In genomic region chr13:30872195-30872594, GRCh38 we compare ENCODE assay signal across 14 cellular contexts. TPM values are rescaled to one million over a fixed set of nuclear protein-coding genes. Genes with fewer than 3 reads are reported as not detected.
DNase-seq lines count a peak whose midpoint lies in the region; ATAC-seq and TF ChIP-seq lines count a peak whose summit lies in the region.
"Had no signal": no experiment of that assay in that cellular context is flagged by ENCODE, and none has a peak within 500 bp of the region (broad histone marks: within the 10 kb centered on the region; RNA-seq: fewer than 3 reads in every experiment).

No MANE protein-coding gene starts in this region.

- H3K36me3 ChIP-seq in right atrium auricular region: no peaks in the 10 kb centered on the region
- no peaks in the 10 kb centered on the region for H3K36me3 ChIP-seq in ovary
- no peaks in the 10 kb centered on the region for H3K36me3 ChIP-seq in aorta (ENCODE audit: control insufficient read depth in 1 of 2, insufficient read depth in 2 of 2, low read length in 1 of 2)
- H3K36me3 ChIP-seq: adrenal gland had no signal

- H3K4me1 ChIP-seq in right atrium auricular region: peaks cover 0 to 37% of the 10 kb centered on the region in 2 donors
- peaks cover 15% of the 10 kb centered on the region for H3K4me1 ChIP-seq in ovary (ENCODE audit: insufficient read depth)
- peaks cover 2 to 5% of the 10 kb centered on the region in 2 donors for H3K4me1 ChIP-seq in aorta (ENCODE audit: control insufficient read depth in 1 of 2, insufficient read depth in 2 of 2, low read length in 2 of 2)

- DNase-seq in right atrium auricular region (ENCODE audit: low spot score) (no peak), left ventricle myocardium superior (no peak), endothelial cell (ENCODE audit: low spot score) (no peak), ovary (no peak), aorta (peak in 1 of 2 donors; percentile 76), ecto neural progenitor cell (ENCODE audit: low spot score) (no peak), T-helper 1 cell (no peak)
- no peak for DNase-seq in activated CD4-positive, CD25-positive, alpha-beta regulatory T cell treated with anti-CD3 and anti-CD28 coated beads, Interleukin-2, amount 50 U/mL, for 72 hours
- DNase-seq: activated T-cell treated with anti-CD3 and anti-CD28 coated beads, Interleukin-2, amount 50 U/mL, for 1 hour; adrenal gland; DMS153; effector CD8-positive, alpha-beta T cell; left cardiac atrium; NCI-H2171 had no signal

- TF ChIP-seq POLR2A in ovary (IDR thresholded peaks at IDR 0.05): no peak

- H3K27ac Mint-ChIP-seq in endothelial cell (ENCODE audit: unreplicated experiment): peak overlapping the region; percentile 61

- H3K36me3 Mint-ChIP-seq in endothelial cell (ENCODE audit: low read depth, unreplicated experiment): no peaks in the 10 kb centered on the region

- no peak for TF ChIP-seq EP300 in ovary (IDR thresholded peaks at IDR 0.05)

- H3K27me3 Mint-ChIP-seq in endothelial cell (ENCODE audit: unreplicated experiment): peaks cover 8% of the 10 kb centered on the region

- ATAC-seq in left ventricle myocardium superior: no peak
- ATAC-seq in aorta (ENCODE audit: low FRiP score): no peak
- ATAC-seq: left cardiac atrium had no signal

- H3K4me3 ChIP-seq in right atrium auricular region: no peak overlapping the region
- H3K4me3 ChIP-seq in ovary: no peak overlapping the region
- no peak overlapping the region for H3K4me3 ChIP-seq in aorta (ENCODE audit: low read length in 2 of 2)
- H3K4me3 ChIP-seq: adrenal gland had no signal

- no peaks in the 10 kb centered on the region for H3K9me3 Mint-ChIP-seq in endothelial cell (ENCODE audit: unreplicated experiment)

- H3K9me3 ChIP-seq in right atrium auricular region (no peaks in the 10 kb centered on the region), ovary (no peaks in the 10 kb centered on the region), aorta (ENCODE audit: control insufficient read depth, low read length) (no peaks in the 10 kb centered on the region)
- H3K9me3 ChIP-seq: adrenal gland had no signal

- peaks cover 22% of the 10 kb centered on the region for H3K4me1 Mint-ChIP-seq in endothelial cell (ENCODE audit: unreplicated experiment)

- H3K27ac ChIP-seq in right atrium auricular region: peak overlapping the region; percentile 31 to 48
- peak overlapping the region; percentile 36 to 59 for H3K27ac ChIP-seq in ovary
- peak overlapping the region; percentile 71 to 98 for H3K27ac ChIP-seq in aorta (ENCODE audit: low read depth in 1 of 2, low read length in 2 of 2)

- intact Hi-C loops in left ventricle myocardium superior (cut with micrococcal nuclease) (no loop called here), ovary (cut with DNase I) (no loop called here), aorta (cut with DNase I) (loop anchor here in 1 of 2 donors (5.0 kb wide), 1 partner anchor 35 kb away; the partner anchor contains the start of gene MEDAG)

- no peak overlapping the region for H3K4me3 Mint-ChIP-seq in endothelial cell (ENCODE audit: unreplicated experiment)

- TF ChIP-seq CTCF in right atrium auricular region (IDR thresholded peaks at IDR 0.05) (no peak), endothelial cell (IDR thresholded peaks at IDR 0.05; ENCODE audit: unreplicated experiment) (no peak), ovary (IDR thresholded peaks at IDR 0.05) (no peak)

- WGBS in ovary, 3 donors: 81 to 92% (median 92%) methylated on average over 8 of the region's 8 CpGs
- WGBS in aorta, 2 donors: 21 to 34% methylated on average over 8 of the region's 8 CpGs

- no peaks in the 10 kb centered on the region for H3K27me3 ChIP-seq in right atrium auricular region
- H3K27me3 ChIP-seq in ovary: no peaks in the 10 kb centered on the region
- no peaks in the 10 kb centered on the region for H3K27me3 ChIP-seq in aorta (ENCODE audit: control insufficient read depth in 1 of 2, insufficient read depth in 2 of 2, low read length in 1 of 2)
- H3K27me3 ChIP-seq: adrenal gland had no signal

RNA-seq across cellular contexts. Expression of gene MEDAG, which starts 33.9 kb away (rescaled TPM):
- 10 to 100 TPM; 37.4 to 42.4 TPM for total RNA-seq in right atrium auricular region
- 4.2 TPM for total RNA-seq in left ventricle myocardium superior
- total RNA-seq in endothelial cell (ENCODE audit: unreplicated experiment): 0.77 TPM
- 10 to 100 TPM in 5 of 7 donors, 1 to 10 TPM in 2; 3.5 to 44.0 (median 17.2) TPM for total RNA-seq in ovary
- 10 to 100 TPM in 1 of 2 donors, 1 to 10 TPM in 1; 6.1 to 37.6 TPM for polyA plus RNA-seq in ovary
- 100 to 1,000 TPM; 146 to 188 TPM for total RNA-seq in aorta
- polyA plus RNA-seq in aorta: 100 to 1,000 TPM in 1 of 2 donors, 10 to 100 TPM in 1; 60.2 to 164 TPM
